In the genomic region with DNA sequence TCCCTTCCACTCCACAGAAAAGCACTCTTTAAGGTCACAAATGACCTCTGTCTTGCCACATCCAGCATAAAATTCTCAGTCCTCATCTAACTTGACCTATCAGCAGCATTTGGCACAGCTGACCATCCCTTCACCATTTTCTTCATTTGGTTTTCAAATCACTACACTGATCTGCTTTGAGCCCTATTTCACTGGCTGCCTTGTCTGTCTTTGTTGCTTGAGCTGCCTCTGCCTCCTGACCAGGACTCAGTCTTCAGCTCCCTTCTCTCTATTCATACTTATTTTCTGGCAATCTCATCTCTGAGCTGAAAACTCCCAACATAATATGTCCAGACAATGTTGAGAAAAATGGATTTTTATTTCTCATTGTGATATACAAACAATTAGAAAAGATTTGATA, we compare ENCODE assay signal across 28 cellular contexts. TPM values are rescaled to one million over a fixed set of nuclear protein-coding genes. Genes with fewer than 3 reads are reported as not detected.
DNase-seq lines count a peak whose midpoint lies in the region; ATAC-seq and TF ChIP-seq lines count a peak whose summit lies in the region.
"Had no signal": no experiment of that assay in that cellular context is flagged by ENCODE, and none has a peak within 500 bp of the region (broad histone marks: within the 10 kb centered on the region; RNA-seq: fewer than 3 reads in every experiment).

No MANE protein-coding gene starts in this region.

- BruUV-seq in Panc1 (replicated peaks; lab: Mats Ljungman, UMichigan), result no TSS peak

- DNase-seq in Panc1 (ENCODE audit: low read depth, low spot score) (no peak), epithelial cell of prostate (ENCODE audit: low read depth, low spot score) (no peak)
- DNase-seq: 8988T; activated CD4-positive, alpha-beta T cell treated with anti-CD3 and anti-CD28 coated beads for 4 hours; activated CD8-positive, alpha-beta T cell treated with anti-CD3 and anti-CD28 coated beads, Interleukin-2, amount 10 ng/mL, durations not matched to agents 7 days and 5 days; DMS79; glutamatergic neuron; midbrain; naive B cell; NCI-H1417; NCI-H2029; NCI-H526 treated with DMSO at 0.1 percent for 48 hours; nucleus accumbens; psoas muscle; SHP77; stimulated activated CD4-positive, alpha-beta T cell treated with anti-CD3 and anti-CD28 coated beads, Interleukin-4, amount 100 ng/mL, for 24 hours; SW 1271; T-helper 9 cell had no signal

- H3K36me3 ChIP-seq in ACC112 (ENCODE audit: insufficient read depth, low read length) (no peaks in the 10 kb centered on the region), Panc1 (ENCODE audit: control insufficient read depth, insufficient read depth, low read length) (no peaks in the 10 kb centered on the region), neuron (ENCODE audit: insufficient read depth, low read length) (no peaks in the 10 kb centered on the region)
- H3K36me3 ChIP-seq: tibial nerve had no signal

- H3K9me3 ChIP-seq in Panc1 (ENCODE audit: control insufficient read depth, insufficient read depth, low read depth, low read length) (no peaks in the 10 kb centered on the region), neuron (ENCODE audit: low read length) (no peaks in the 10 kb centered on the region)
- H3K9me3 ChIP-seq: psoas muscle, tibial nerve had no signal

- ATAC-seq in Panc1 (peak; percentile 52; the same call in 1 of the 2 replicates), HG03095 (IDR thresholded peaks at IDR 0.05; ENCODE audit: unreplicated experiment) (no peak), GM18873 (IDR thresholded peaks at IDR 0.05; ENCODE audit: low FRiP score, unreplicated experiment) (no peak), HG03159 (IDR thresholded peaks at IDR 0.05; ENCODE audit: unreplicated experiment) (no peak), GM21526 (IDR thresholded peaks at IDR 0.05; ENCODE audit: low FRiP score, unreplicated experiment) (no peak)
- ATAC-seq: activated CD8-positive, alpha-beta T cell treated with anti-CD3 and anti-CD28 coated beads, Interleukin-2, amount 10 ng/mL, durations not matched to agents 7 days and 5 days; left lobe of liver; psoas muscle; sciatic nerve had no signal

- H3K27ac ChIP-seq in ACC112 (ENCODE audit: low read depth, low read length) (peak overlapping the region; percentile 18), Panc1 (ENCODE audit: low read length) (peak overlapping the region; percentile 91), epithelial cell of prostate (peak overlapping the region; percentile 19)
- H3K27ac ChIP-seq: HL-60, psoas muscle, tibial nerve had no signal

- CTCF ChIA-PET in Panc1 (lab: Charles Lee), result no interaction called here

- no peak overlapping the region for H3K4me3 ChIP-seq in ACC112 (ENCODE audit: low read depth, low read length)
- no peak overlapping the region for H3K4me3 ChIP-seq in Panc1 (ENCODE audit: low read depth in 2 of 2, low read length in 2 of 2)
- H3K4me3 ChIP-seq in neuron (ENCODE audit: low read length), result no peak overlapping the region
- H3K4me3 ChIP-seq: psoas muscle, tibial nerve had no signal

- no peaks in the 10 kb centered on the region for H3K79me2 ChIP-seq in ACC112 (ENCODE audit: control insufficient read depth, insufficient read depth, low read length, unreplicated experiment)

- H2AFZ ChIP-seq in ACC112 (ENCODE audit: low read length, unreplicated experiment), result no peak overlapping the region
- peak overlapping the region; percentile 72 for H2AFZ ChIP-seq in neuron (ENCODE audit: low read depth, low read length)

- POLR2A ChIA-PET in Panc1 (lab: Charles Lee), result no interaction called here

- in situ Hi-C loops in Panc1 (cut with HindIII; ENCODE audit: low pct_unique_long_range_greater_than_20kb, low sequenced_read_pairs), result no loop called here

- H3K4me1 ChIP-seq in ACC112 (ENCODE audit: control insufficient read depth, insufficient read depth, low read length, unreplicated experiment) (peaks cover 21% of the 10 kb centered on the region), Panc1 (ENCODE audit: control insufficient read depth, insufficient read depth, low read length) (peaks cover 24% of the 10 kb centered on the region), neuron (ENCODE audit: insufficient read depth, low read length) (peaks cover 7% of the 10 kb centered on the region)
- H3K4me1 ChIP-seq: psoas muscle, tibial nerve had no signal

- intact Hi-C loops in Panc1 (cut with micrococcal nuclease; ENCODE audit: unreplicated experiment), result no loop called here

- no peak for TF ChIP-seq CTCF in Panc1 (IDR thresholded peaks at IDR 0.05)

- H3K27me3 ChIP-seq in ACC112 (ENCODE audit: insufficient read depth, low read length) (no peaks in the 10 kb centered on the region), Panc1 (ENCODE audit: control insufficient read depth, insufficient read depth, low read length) (no peaks in the 10 kb centered on the region), neuron (ENCODE audit: insufficient read depth, low read length) (no peaks in the 10 kb centered on the region)
- H3K27me3 ChIP-seq: tibial nerve had no signal

RNA-seq across cellular contexts. Expression of gene PDE5A, which starts 27.7 kb away (rescaled TPM):
- total RNA-seq in Panc1 (2021; ENCODE audit: unreplicated experiment), result 114 TPM
- polyA plus RNA-seq in Panc1 (2012; ENCODE audit: insufficient read length), result 40.8 TPM

Comparison
In these comparisons a context has a peak if more than half of its experiments do, and no peak if none do; other contexts are left out.
1. H3K27ac ChIP-seq: peak in every context shown above with its lines; median percentile 91 in Panc1; 19 in epithelial cell of prostate; 18 in ACC112.